Comparison of ENCODE assay signal across 16 cellular contexts in the genomic region with DNA sequence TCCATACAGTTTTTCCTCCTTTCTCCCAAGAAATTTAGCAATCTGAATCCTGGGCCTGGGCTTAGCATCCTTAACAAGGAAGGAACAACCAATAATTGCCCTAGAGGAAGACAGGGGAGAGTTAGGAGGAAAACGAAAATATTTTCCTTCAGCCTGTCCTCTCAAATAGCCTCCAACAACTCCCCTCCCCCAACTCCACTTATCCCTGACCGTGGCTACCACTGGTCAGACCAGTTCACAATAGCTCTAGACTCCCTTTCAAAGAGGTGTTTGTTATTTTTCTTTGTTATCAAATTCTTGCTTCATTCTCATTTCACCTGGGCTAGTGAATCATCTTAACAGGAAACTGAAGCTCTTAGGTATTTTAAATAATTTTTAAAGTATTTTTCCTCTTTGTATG.
DNase-seq lines count a peak whose midpoint lies in the region; ATAC-seq, FAIRE-seq and TF ChIP-seq lines count a peak whose summit lies in the region.
"Had no signal": no experiment of that assay in that cellular context is flagged by ENCODE, and none has a peak within 500 bp of the region (broad histone marks: within the 10 kb centered on the region; RNA-seq: fewer than 3 reads in every experiment).

No MANE protein-coding gene starts in this region.

- 48% methylated on average over 2 of the region's 2 CpGs for WGBS in HUES64
- WGBS in lung, 2 donors, result 49 to 78% methylated on average over 2 of the region's 2 CpGs
- 72 to 73% methylated on average over 2 of the region's 2 CpGs for WGBS in lower leg skin, 2 donors

- H3K9ac ChIP-seq in HUES64 (ENCODE audit: low read depth, low read length), result no peak overlapping the region
- no peak overlapping the region for H3K9ac ChIP-seq in Karpas-422 (ENCODE audit: low read length)

- peak overlapping the region; percentile 89 for H3K27ac Mint-ChIP-seq in Calu3 (ENCODE audit: unreplicated experiment)
- H3K27ac Mint-ChIP-seq: activated naive CD8-positive, alpha-beta T cell treated with anti-CD3 and anti-CD28 coated beads, Interleukin-2, amount 10 ng/mL, durations not matched to agents 7 days and 5 days; CD8-positive, alpha-beta T cell had no signal

- no peaks in the 10 kb centered on the region for H3K9me2 ChIP-seq in Karpas-422 (replicated peaks; ENCODE audit: insufficient read depth, low read length)

- H3K4me1 Mint-ChIP-seq in Calu3 (ENCODE audit: low read depth, unreplicated experiment), result peaks cover 37% of the 10 kb centered on the region
- H3K4me1 Mint-ChIP-seq: activated naive CD8-positive, alpha-beta T cell treated with anti-CD3 and anti-CD28 coated beads, Interleukin-2, amount 10 ng/mL, durations not matched to agents 7 days and 5 days had no signal

- no peaks in the 10 kb centered on the region for H3K9me3 ChIP-seq in HUES64 (ENCODE audit: insufficient read depth, low read depth, low read length)
- H3K9me3 ChIP-seq in lung (ENCODE audit: control insufficient read depth in 2 of 2, insufficient read depth in 1 of 2, low read length in 1 of 2), result no peaks in the 10 kb centered on the region
- no peaks in the 10 kb centered on the region for H3K9me3 ChIP-seq in Karpas-422 (ENCODE audit: low read length)

- H3K27me3 ChIP-seq in HUES64 (ENCODE audit: insufficient read depth, low read length) (no peaks in the 10 kb centered on the region), bronchial epithelial cell (ENCODE audit: control insufficient read depth, insufficient read depth, low read length) (no peaks in the 10 kb centered on the region), lung (ENCODE audit: control insufficient read depth, insufficient read depth) (no peaks in the 10 kb centered on the region), Karpas-422 (ENCODE audit: low read length) (no peaks in the 10 kb centered on the region)
- H3K27me3 ChIP-seq: cardiac muscle cell had no signal

- DNase-seq in Calu3 (peak; percentile 76), bronchial epithelial cell (ENCODE audit: low read depth) (peak; percentile 63), lung (ENCODE audit: low spot score) (peak; percentile 40), Karpas-422 (no peak), lower leg skin (ENCODE audit: low spot score in 2 of 2) (no peak), frontal cortex (ENCODE audit: low spot score in 2 of 2) (no peak)
- DNase-seq: activated naive CD8-positive, alpha-beta T cell treated with anti-CD3 and anti-CD28 coated beads, Interleukin-2, amount 10 ng/mL, durations not matched to agents 7 days and 5 days; activated T-cell treated with anti-CD3 and anti-CD28 coated beads, Interleukin-2, amount 50 U/mL, for 1 hour; CD8-positive, alpha-beta T cell; NCI-H1436 treated with DMSO at 0.1 percent for 48 hours; OCI-M1; right cardiac atrium had no signal

- intact Hi-C loops in Calu3 (cut with micrococcal nuclease; ENCODE audit: unreplicated experiment) (loop anchor here (1.0 kb wide), 1 partner anchor 18 kb away; no protein-coding TSS in a partner anchor), lower leg skin (cut with DNase I; ENCODE audit: low total_unique reads) (no loop called here)

- H3K4me1 ChIP-seq in HUES64 (ENCODE audit: insufficient read depth, low read length) (peaks cover 18% of the 10 kb centered on the region), lung (ENCODE audit: control insufficient read depth in 2 of 2, insufficient read depth in 2 of 2, low read length in 2 of 2) (peaks cover 0 to 3% of the 10 kb centered on the region in 2 donors), Karpas-422 (ENCODE audit: low read length) (no peaks in the 10 kb centered on the region)

- H3K9me3 Mint-ChIP-seq in Calu3 (ENCODE audit: low read depth, unreplicated experiment), result peaks cover 8% of the 10 kb centered on the region
- H3K9me3 Mint-ChIP-seq: activated naive CD8-positive, alpha-beta T cell treated with anti-CD3 and anti-CD28 coated beads, Interleukin-2, amount 10 ng/mL, durations not matched to agents 7 days and 5 days; CD8-positive, alpha-beta T cell had no signal

- H2AFZ ChIP-seq in Karpas-422 (ENCODE audit: low read length), result no peak overlapping the region

- FAIRE-seq in bronchial epithelial cell (lab: Jason Lieb, UNC), result no peak
- FAIRE-seq in frontal cortex (lab: Jason Lieb, UNC), result no peak

- no peak for TF ChIP-seq CTCF in Calu3 (IDR thresholded peaks at IDR 0.05; ENCODE audit: unreplicated experiment)
- TF ChIP-seq CTCF in bronchial epithelial cell (IDR thresholded peaks at IDR 0.05; ENCODE audit: insufficient read depth, low read length, severe bottlenecking), result no peak
- TF ChIP-seq CTCF in lung (IDR thresholded peaks at IDR 0.05; ENCODE audit: control extremely low read depth, extremely low read depth), result no peak
- no peak for TF ChIP-seq CTCF in lower leg skin (IDR thresholded peaks at IDR 0.05)

- peak overlapping the region; percentile 33 for H3K4me3 Mint-ChIP-seq in Calu3 (ENCODE audit: low read depth, unreplicated experiment)
- H3K4me3 Mint-ChIP-seq: activated naive CD8-positive, alpha-beta T cell treated with anti-CD3 and anti-CD28 coated beads, Interleukin-2, amount 10 ng/mL, durations not matched to agents 7 days and 5 days; CD8-positive, alpha-beta T cell had no signal

- H3K4me3 ChIP-seq in HUES64 (ENCODE audit: low read length), result no peak overlapping the region
- no peak overlapping the region for H3K4me3 ChIP-seq in bronchial epithelial cell (ENCODE audit: low read depth, low read length)
- no peak overlapping the region for H3K4me3 ChIP-seq in lung
- no peak overlapping the region for H3K4me3 ChIP-seq in Karpas-422 (ENCODE audit: low read length)
- H3K4me3 ChIP-seq in lower leg skin (ENCODE audit: low read depth, poor library complexity, severe bottlenecking), result no peak overlapping the region
- H3K4me3 ChIP-seq: cardiac muscle cell had no signal

- H3K27me3 Mint-ChIP-seq in Calu3 (ENCODE audit: unreplicated experiment), result no peaks in the 10 kb centered on the region

- CTCF ChIA-PET in Calu3 (lab: Charles Lee), result interaction anchor here (0.7 to 2.1 kb wide), 5 partner anchors 20 to 313 kb away, joined by 3 to 13 read pairs (median 4); a partner anchor contains a TSS

- peaks cover 10% of the 10 kb centered on the region for H3K36me3 Mint-ChIP-seq in Calu3 (ENCODE audit: insufficient read depth, unreplicated experiment)
- H3K36me3 Mint-ChIP-seq: activated naive CD8-positive, alpha-beta T cell treated with anti-CD3 and anti-CD28 coated beads, Interleukin-2, amount 10 ng/mL, durations not matched to agents 7 days and 5 days; CD8-positive, alpha-beta T cell had no signal

- no peak for ATAC-seq in lung (ENCODE audit: insufficient read depth, low FRiP score)
- ATAC-seq in GM18498 (IDR thresholded peaks at IDR 0.05; ENCODE audit: unreplicated experiment), result no peak
- ATAC-seq: CD8-positive, alpha-beta T cell; right cardiac atrium; SK-N-SH treated with all-trans-retinoic acid at 6 μM for 48 hours had no signal

- peak overlapping the region; percentile 64 for H3K27ac ChIP-seq in HUES64 (ENCODE audit: low read depth, low read length)
- no peak overlapping the region for H3K27ac ChIP-seq in lung (ENCODE audit: low read depth in 1 of 2, low read length in 1 of 2)
- no peak overlapping the region for H3K27ac ChIP-seq in Karpas-422 (ENCODE audit: low read length)
- H3K27ac ChIP-seq: cardiac muscle cell had no signal

- H4K20me1 ChIP-seq in Karpas-422 (ENCODE audit: insufficient read depth, low read depth, low read length), result no peaks in the 10 kb centered on the region

- no peak for TF ChIP-seq POLR2A in lower leg skin (IDR thresholded peaks at IDR 0.05)

- no peaks in the 10 kb centered on the region for H3K36me3 ChIP-seq in HUES64 (ENCODE audit: insufficient read depth, low read length)
- no peaks in the 10 kb centered on the region for H3K36me3 ChIP-seq in bronchial epithelial cell (ENCODE audit: control insufficient read depth, insufficient read depth, low read length)
- H3K36me3 ChIP-seq in lung (ENCODE audit: control insufficient read depth in 2 of 2, insufficient read depth in 2 of 2, low read length in 2 of 2), result no peaks in the 10 kb centered on the region
- H3K36me3 ChIP-seq in Karpas-422 (ENCODE audit: insufficient read depth, low read length), result no peaks in the 10 kb centered on the region
- H3K36me3 ChIP-seq: cardiac muscle cell had no signal

- BruUV-seq in Calu3 (replicated peaks; lab: Mats Ljungman, UMichigan), result no TSS peak

- no peaks in the 10 kb centered on the region for H3K79me2 ChIP-seq in Karpas-422 (ENCODE audit: low read length)

- H3K4me2 ChIP-seq in Karpas-422 (ENCODE audit: low read depth, low read length, poor library complexity, severe bottlenecking), result no peak overlapping the region

Comparison
In these comparisons a context has a peak if more than half of its experiments do, and no peak if none do; other contexts are left out.
1. DNase-seq: peak in Calu3 (single experiment), bronchial epithelial cell (single experiment) and lung (single experiment); none in Karpas-422 (single experiment), lower leg skin (0 of 2) and frontal cortex (0 of 2).